8 cellular contexts compared by ENCODE assay signal in genomic region chr7:26090927-26091519, GRCh38.
DNase-seq lines count a peak whose midpoint lies in the region; ATAC-seq and TF ChIP-seq lines count a peak whose summit lies in the region.

No MANE protein-coding gene starts in this region.

- peaks cover 8% of the 10 kb centered on the region; the same call in 1 of the 2 replicates for H3K4me1 ChIP-seq in GM23338 (ENCODE audit: insufficient read depth)

- DNase-seq in COLO668 (lab: John Stamatoyannopoulos, UW; ENCODE audit: unreplicated experiment): peak; percentile 24
- DNase-seq in GM23338 (ENCODE audit: low spot score): peak; percentile 87
- DNase-seq in NCI-H2171 (lab: John Stamatoyannopoulos, UW): peak; percentile 45
- no peak for DNase-seq in activated T-helper 1 cell treated with anti-CD3 and anti-CD28 coated beads, Interleukin-12 subunit alpha, Interleukin-12 subunit beta, Interleukin-2, Interleukin-4 antibody, amounts not matched to agents 30 ng/mL and 10 ng/mL and 1 ng/mL, durations not matched to agents 14 hours and 24 hours and 36 hours (ENCODE audit: low spot score)
- peak; percentile 45 for DNase-seq in glomerular endothelial cell (ENCODE audit: extremely low read depth, low read depth, low spot score)
- peak; percentile 30 for DNase-seq in pulmonary artery endothelial cell (ENCODE audit: low read depth, low spot score)
- no peak for DNase-seq in stimulated activated CD8-positive, alpha-beta memory T cell treated with anti-CD3 and anti-CD28 coated beads, Interleukin-4, amount 100 ng/mL, for 48 hours
- no peak for DNase-seq in activated gamma-delta T cell treated with Interleukin-2 at 50 U/mL for 16 hours

- TF ChIP-seq CTCF in GM23338 (conservative IDR thresholded peaks at IDR 0.05; ENCODE audit: low read depth in 2 of 2): peak; percentile 82

- no peaks in the 10 kb centered on the region for H3K79me2 ChIP-seq in GM23338 (replicated peaks; ENCODE audit: insufficient read depth)

- intact Hi-C loops in activated T-helper 1 cell treated with anti-CD3 and anti-CD28 coated beads, Interleukin-12 subunit alpha, Interleukin-12 subunit beta, Interleukin-2, Interleukin-4 antibody, amounts not matched to agents 30 ng/mL and 10 ng/mL and 1 ng/mL, durations not matched to agents 14 hours and 24 hours and 36 hours (cut with micrococcal nuclease): loop anchor here (1.0 kb wide), 5 partner anchors 61 to 274 kb away; partner anchors contain the start of gene NFE2L3

- peaks cover 11% of the 10 kb centered on the region for H3K4me1 Mint-ChIP-seq in GM23338
- H3K4me1 Mint-ChIP-seq in activated T-helper 1 cell treated with anti-CD3 and anti-CD28 coated beads, Interleukin-12 subunit alpha, Interleukin-12 subunit beta, Interleukin-2, Interleukin-4 antibody, amounts not matched to agents 30 ng/mL and 10 ng/mL and 1 ng/mL, durations not matched to agents 14 hours and 24 hours and 36 hours (ENCODE audit: low read depth): peaks cover 22% of the 10 kb centered on the region

- no peaks in the 10 kb centered on the region for H3F3A ChIP-seq in GM23338 (replicated peaks; ENCODE audit: low read depth)

- H3K27me3 Mint-ChIP-seq in GM23338 (ENCODE audit: insufficient read depth, low read depth, poor library complexity): no peaks in the 10 kb centered on the region
- H3K27me3 Mint-ChIP-seq in activated T-helper 1 cell treated with anti-CD3 and anti-CD28 coated beads, Interleukin-12 subunit alpha, Interleukin-12 subunit beta, Interleukin-2, Interleukin-4 antibody, amounts not matched to agents 30 ng/mL and 10 ng/mL and 1 ng/mL, durations not matched to agents 14 hours and 24 hours and 36 hours (ENCODE audit: insufficient read depth): no peaks in the 10 kb centered on the region

- H3K36me3 Mint-ChIP-seq in GM23338 (ENCODE audit: low read depth): no peaks in the 10 kb centered on the region
- no peaks in the 10 kb centered on the region for H3K36me3 Mint-ChIP-seq in activated T-helper 1 cell treated with anti-CD3 and anti-CD28 coated beads, Interleukin-12 subunit alpha, Interleukin-12 subunit beta, Interleukin-2, Interleukin-4 antibody, amounts not matched to agents 30 ng/mL and 10 ng/mL and 1 ng/mL, durations not matched to agents 14 hours and 24 hours and 36 hours (ENCODE audit: low read depth)

- no peak overlapping the region for H2AFZ ChIP-seq in GM23338

- H3K9me3 Mint-ChIP-seq in GM23338: no peaks in the 10 kb centered on the region
- no peaks in the 10 kb centered on the region for H3K9me3 Mint-ChIP-seq in activated T-helper 1 cell treated with anti-CD3 and anti-CD28 coated beads, Interleukin-12 subunit alpha, Interleukin-12 subunit beta, Interleukin-2, Interleukin-4 antibody, amounts not matched to agents 30 ng/mL and 10 ng/mL and 1 ng/mL, durations not matched to agents 14 hours and 24 hours and 36 hours

- peak overlapping the region; percentile 28 for H3K4me2 ChIP-seq in GM23338

- no peaks in the 10 kb centered on the region for H3K27me3 ChIP-seq in GM23338 (ENCODE audit: insufficient read depth)

- H3K4me3 Mint-ChIP-seq in GM23338: peak overlapping the region; percentile 54
- no peak overlapping the region for H3K4me3 Mint-ChIP-seq in activated T-helper 1 cell treated with anti-CD3 and anti-CD28 coated beads, Interleukin-12 subunit alpha, Interleukin-12 subunit beta, Interleukin-2, Interleukin-4 antibody, amounts not matched to agents 30 ng/mL and 10 ng/mL and 1 ng/mL, durations not matched to agents 14 hours and 24 hours and 36 hours

- H3K4me3 ChIP-seq in GM23338: no peak overlapping the region

- ATAC-seq in GM23338: peak; percentile 93

- H3K36me3 ChIP-seq in GM23338 (ENCODE audit: insufficient read depth): no peaks in the 10 kb centered on the region

- no peaks in the 10 kb centered on the region for H4K20me1 ChIP-seq in GM23338 (replicated peaks; ENCODE audit: insufficient read depth)

- H3K9me2 ChIP-seq in GM23338 (ENCODE audit: insufficient read depth): no peaks in the 10 kb centered on the region

- no peak overlapping the region for H3K27ac Mint-ChIP-seq in GM23338
- H3K27ac Mint-ChIP-seq in activated T-helper 1 cell treated with anti-CD3 and anti-CD28 coated beads, Interleukin-12 subunit alpha, Interleukin-12 subunit beta, Interleukin-2, Interleukin-4 antibody, amounts not matched to agents 30 ng/mL and 10 ng/mL and 1 ng/mL, durations not matched to agents 14 hours and 24 hours and 36 hours: peak overlapping the region; percentile 6

- H3K27ac ChIP-seq in GM23338 (ENCODE audit: low read depth): no peak overlapping the region

TF ChIP-seq in GM23338, 12 proteins besides CTCF, POLR2A, EP300 and RAD21:
- TF ChIP-seq REST (IDR thresholded peaks at IDR 0.05; ENCODE audit: unreplicated experiment) (no peak), ZNF114 (CRISPR knock-in tag; IDR thresholded peaks at IDR 0.05) (no peak), POLR2AphosphoS5 (IDR thresholded peaks at IDR 0.05; ENCODE audit: low read depth) (no peak), STAT1 (IDR thresholded peaks at IDR 0.05; ENCODE audit: unreplicated experiment) (no peak), CREB1 (CRISPR knock-in tag; IDR thresholded peaks at IDR 0.05; ENCODE audit: low read depth) (no peak), ZNF331 (CRISPR knock-in tag; IDR thresholded peaks at IDR 0.05; ENCODE audit: low read depth) (no peak)
TF ChIP-seq in GM23338: peak in this region for 0.

Comparison
In these comparisons a context has a peak if more than half of its experiments do, and no peak if none do; other contexts are left out.
1. DNase-seq: peak in COLO668 (single experiment), GM23338 (single experiment), NCI-H2171 (single experiment), glomerular endothelial cell (single experiment) and pulmonary artery endothelial cell (single experiment); none in activated T-helper 1 cell treated with anti-CD3 and anti-CD28 coated beads, Interleukin-12 subunit alpha, Interleukin-12 subunit beta, Interleukin-2, Interleukin-4 antibody, amounts not matched to agents 30 ng/mL and 10 ng/mL and 1 ng/mL, durations not matched to agents 14 hours and 24 hours and 36 hours (single experiment), stimulated activated CD8-positive, alpha-beta memory T cell treated with anti-CD3 and anti-CD28 coated beads, Interleukin-4, amount 100 ng/mL, for 48 hours (single experiment) and activated gamma-delta T cell treated with Interleukin-2 at 50 U/mL for 16 hours (single experiment).